16 cellular contexts compared by ENCODE assay signal in the genomic region with DNA sequence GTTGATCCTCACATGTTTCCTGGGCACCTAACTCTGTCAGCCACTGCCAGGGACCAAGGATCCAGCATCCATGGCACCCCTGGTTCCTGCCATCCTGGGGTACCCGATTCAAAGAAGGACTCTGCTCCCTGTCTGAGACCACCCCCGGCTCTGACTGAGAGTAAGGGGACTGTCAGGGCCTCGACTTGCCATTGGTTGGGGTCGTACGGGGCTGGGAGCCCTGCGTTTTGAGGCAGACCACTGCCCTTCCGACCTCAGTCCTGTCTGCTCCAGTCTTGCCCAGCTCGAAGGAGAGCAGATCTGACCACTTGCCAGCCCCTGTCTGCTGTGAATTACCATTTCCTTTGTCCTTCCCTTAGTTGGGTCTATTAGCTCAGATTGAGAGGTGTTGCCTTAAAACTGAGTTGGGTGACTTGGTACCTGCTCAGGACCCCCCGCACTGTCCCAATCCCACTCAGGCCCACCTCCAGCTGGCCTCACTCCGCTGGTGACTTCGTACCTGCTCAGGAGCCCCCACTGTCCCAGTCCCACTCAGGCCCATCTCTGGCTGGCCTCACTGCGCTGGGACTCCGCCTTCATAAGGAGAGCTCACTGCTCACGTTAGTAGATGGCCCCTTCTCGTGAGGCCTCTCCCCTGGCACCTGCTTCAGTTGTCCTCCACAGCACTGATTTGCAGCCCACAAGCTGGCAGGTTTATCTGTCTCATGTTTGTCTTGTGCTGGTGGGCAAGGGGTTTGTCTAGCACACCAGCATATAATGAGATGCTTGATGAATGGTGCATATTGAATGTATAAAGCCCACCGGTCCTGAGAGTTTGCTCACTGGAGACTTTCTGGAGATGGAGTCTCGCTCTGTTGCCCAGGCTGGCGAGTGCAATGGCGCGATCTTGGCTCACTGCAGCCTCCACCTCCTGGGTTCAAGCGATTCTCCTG. TPM values are rescaled to one million over a fixed set of nuclear protein-coding genes. Genes with fewer than 3 reads are reported as not detected.
DNase-seq lines count a peak whose midpoint lies in the region; ATAC-seq, FAIRE-seq and TF ChIP-seq lines count a peak whose summit lies in the region.
"Had no signal": no experiment of that assay in that cellular context is flagged by ENCODE, and none has a peak within 500 bp of the region (broad histone marks: within the 10 kb centered on the region; RNA-seq: fewer than 3 reads in every experiment).

No MANE protein-coding gene starts in this region.

- no peak for TF ChIP-seq RAD21 in A549 (conservative IDR thresholded peaks at IDR 0.05 in 1 of 2, IDR thresholded peaks at IDR 0.05 in 1 of 2)

- peaks cover 56% of the 10 kb centered on the region for H3K4me1 Mint-ChIP-seq in activated B cell treated with CpG ODN at 0.5 μM for 24 hours

- peak overlapping the region; percentile 2 for H3K4me3 Mint-ChIP-seq in activated B cell treated with CpG ODN at 0.5 μM for 24 hours

- peak; percentile 29; the same call in 1 of the 2 replicates for TF ChIP-seq POLR2A in A549 (IDR thresholded peaks at IDR 0.05; ENCODE audit: low read length)
- TF ChIP-seq POLR2A in GM12891 (IDR thresholded peaks at IDR 0.05; ENCODE audit: low read depth, low read length): peak; percentile 59

- H3K4me1 ChIP-seq in A549: peaks cover 64% of the 10 kb centered on the region

- H3K9me3 ChIP-seq in A549: no peaks in the 10 kb centered on the region
- H3K9me3 ChIP-seq in iPS-18c (ENCODE audit: control insufficient read depth, insufficient read depth, low read length): no peaks in the 10 kb centered on the region

- 90% methylated on average over 21 of the region's 21 CpGs for WGBS in A549 (ENCODE audit: missing lambda C conversion rate)

- H3K4me3 ChIP-seq in A549 (peak overlapping the region; percentile 89; the same call in 2 of the 3 replicates), iPS-18c (ENCODE audit: insufficient read depth, low read depth, low read length) (peak overlapping the region; percentile 4; the same call in 1 of the 2 replicates)

- peak overlapping the region; percentile 90 for H3K4me2 ChIP-seq in A549

- DNase-seq in A549 (ENCODE audit: low read depth in 1 of 2, low spot score in 1 of 2) (no peak), GM12891 (ENCODE audit: insufficient read length, low spot score) (no peak), activated B cell treated with CpG ODN at 0.5 μM for 24 hours (no peak), ureter (ENCODE audit: low spot score) (no peak), COR-L47 (lab: John Stamatoyannopoulos, UW) (no peak), D721Med (ENCODE audit: insufficient read length, low spot score) (no peak)
- DNase-seq: NCI-H1092, small intestine had no signal

- peaks cover 73% of the 10 kb centered on the region for H3K36me3 Mint-ChIP-seq in activated B cell treated with CpG ODN at 0.5 μM for 24 hours (ENCODE audit: low read depth)

- ATAC-seq in A549 (no peak), activated B cell treated with CpG ODN at 0.5 μM for 24 hours (ENCODE audit: low read depth) (no peak), HG03457 (IDR thresholded peaks at IDR 0.05; ENCODE audit: unreplicated experiment) (no peak)

- intact Hi-C loops in activated B cell treated with CpG ODN at 0.5 μM for 24 hours (cut with micrococcal nuclease): no loop called here

- peak overlapping the region; percentile 63 for H3K27ac Mint-ChIP-seq in activated B cell treated with CpG ODN at 0.5 μM for 24 hours

- no peak for TF ChIP-seq CTCF in A549 (IDR thresholded peaks at IDR 0.05)
- TF ChIP-seq CTCF in activated B cell treated with CpG ODN at 0.5 μM for 24 hours (IDR thresholded peaks at IDR 0.05): no peak
- no peak for TF ChIP-seq CTCF in D721Med (IDR thresholded peaks at IDR 0.05; ENCODE audit: insufficient read depth, missing control alignments)

- FAIRE-seq in A549 (lab: Jason Lieb, UNC) (no peak), GM12891 (lab: Jason Lieb, UNC) (no peak), D721Med (lab: Jason Lieb, UNC) (no peak)
- FAIRE-seq: GM19239, small intestine had no signal

- TF ChIP-seq EP300 in A549 (IDR thresholded peaks at IDR 0.05): no peak

- H3K9me3 Mint-ChIP-seq in activated B cell treated with CpG ODN at 0.5 μM for 24 hours: no peaks in the 10 kb centered on the region

- CTCF ChIA-PET in A549 (lab: Yijun Ruan, JAX) (interaction anchor here (0.8 to 7.0 kb wide), 10 partner anchors 13 to 248 kb away, joined by 3 to 38 read pairs (median 4); partner anchors contain the start of gene UBE2S), activated B cell treated with CpG ODN at 0.5 μM for 24 hours (lab: Charles Lee) (interaction anchor here (0.6 kb wide), 1 partner anchor 36 kb away, joined by 3 read pairs; no protein-coding TSS in a partner anchor)

- POLR2A ChIA-PET in A549 (lab: Yijun Ruan, JAX) (interaction anchor here (0.6 to 6.5 kb wide), 6 partner anchors 16 to 233 kb away, joined by 3 to 55 read pairs (median 4); partner anchors contain the start of genes HSPBP1, IL11 and UBE2S), activated B cell treated with CpG ODN at 0.5 μM for 24 hours (lab: Charles Lee) (interaction anchor here (0.6 to 11.3 kb wide), 3 partner anchors 13 to 146 kb away, joined by 3 to 215 read pairs (median 4); partner anchors contain the start of gene UBE2S)

- peak overlapping the region; percentile 15 to 99; a peak in 3 of 6 replicates for H3K27ac ChIP-seq in A549
- H3K27ac ChIP-seq: C4-2B, epithelial cell of prostate, HL-60 had no signal

- H3K27me3 Mint-ChIP-seq in activated B cell treated with CpG ODN at 0.5 μM for 24 hours: no peaks in the 10 kb centered on the region

TF ChIP-seq in A549, 52 proteins besides CTCF, POLR2A, EP300 and RAD21 (continues in another document):
- peak; percentile 18 to 65; a peak in 3 of 5 replicates for TF ChIP-seq JUN (IDR thresholded peaks at IDR 0.05)

TF ChIP-seq in GM12891, 5 proteins besides CTCF, POLR2A, EP300 and RAD21:
- TF ChIP-seq PAX5 (IDR thresholded peaks at IDR 0.05; ENCODE audit: insufficient read depth, low read length, severe bottlenecking): no peak
- TF ChIP-seq POU2F2 (IDR thresholded peaks at IDR 0.05; ENCODE audit: low read depth, low read length): 0 out of 2 replicates have a peak, but pooled peaks have one; percentile 4

RNA-seq across cellular contexts. Expression of gene RPL28, which starts 3.9 kb away (rescaled TPM):
- polyA plus RNA-seq in A549 (2011; rRNA removed) (329 and 351 TPM in 2 replicates), A549 (2017; fragmentation: RNase III; extraction: RNeasy Plus Mini Kit Qiagen cat#74134 plus additional on column Dnase treatment) (2,012 to 2,083 TPM (median 2,037 TPM) in 3 replicates)
- polyA plus RNA-seq in A549 (2012; cell fraction: cytosol; rRNA removed): 2,042 and 2,083 TPM in 2 replicates
- 1,887 and 2,526 TPM in 2 replicates for polyA plus RNA-seq in A549 (2012; cell fraction: nucleus; rRNA removed)
- polyA minus RNA-seq in A549 (2011; rRNA and poly(A)+ RNA removed): 816 and 1,830 TPM in 2 replicates
- polyA plus RNA-seq in GM12891 (2012; ENCODE audit: low read depth, missing spikeins): 4,426 TPM
- total RNA-seq in activated B cell treated with CpG ODN at 0.5 μM for 24 hours (3,790 and 4,042 TPM in 2 replicates), ureter (2,509 TPM)

RNA-seq across cellular contexts. Expression of gene TMEM238, which starts 5.6 kb away (rescaled TPM):
- polyA plus RNA-seq in A549 (2011; rRNA removed) (0.37 and 0.70 TPM in 2 replicates), A549 (2017; fragmentation: RNase III; extraction: RNeasy Plus Mini Kit Qiagen cat#74134 plus additional on column Dnase treatment) (2.5 to 3.6 TPM (median 2.7 TPM) in 3 replicates)
- 2.0 and 2.9 TPM in 2 replicates for polyA plus RNA-seq in A549 (2012; cell fraction: cytosol; rRNA removed)
- 1.8 and 4.0 TPM in 2 replicates for polyA plus RNA-seq in A549 (2012; cell fraction: nucleus; rRNA removed)
- polyA minus RNA-seq in A549 (2011; rRNA and poly(A)+ RNA removed): 0.37 and 0.44 TPM in 2 replicates
- 0.73 TPM for polyA plus RNA-seq in GM12891 (2012; ENCODE audit: low read depth, missing spikeins)
- total RNA-seq in activated B cell treated with CpG ODN at 0.5 μM for 24 hours (3.8 and 4.9 TPM in 2 replicates), ureter (20.8 TPM)
- total RNA-seq: SK-MEL-5, urinary bladder had no signal

RNA-seq across cellular contexts. Expression of gene TMEM190, which starts 13.0 kb away (rescaled TPM):
- polyA plus RNA-seq in A549 (2011; rRNA removed) (0.58 and 1.1 TPM in 2 replicates), A549 (2017; fragmentation: RNase III; extraction: RNeasy Plus Mini Kit Qiagen cat#74134 plus additional on column Dnase treatment) (1.2 to 1.9 TPM (median 1.7 TPM) in 3 replicates)
- polyA plus RNA-seq in A549 (2012; cell fraction: cytosol; rRNA removed): 1.6 and 1.9 TPM in 2 replicates
- polyA plus RNA-seq in A549 (2012; cell fraction: nucleus; rRNA removed): 11.6 and 14.4 TPM in 2 replicates
- 0.41 TPM in 1 of 2 replicates, not detected in the other for polyA minus RNA-seq in A549 (2011; rRNA and poly(A)+ RNA removed)
- polyA plus RNA-seq in GM12891 (2012; ENCODE audit: low read depth, missing spikeins): not detected
- total RNA-seq in activated B cell treated with CpG ODN at 0.5 μM for 24 hours (not detected in 2 replicates), ureter (not detected)
- total RNA-seq: SK-MEL-5, urinary bladder had no signal
- polyA plus RNA-seq: urinary bladder had no signal

RNA-seq across cellular contexts. Expression of gene UBE2S, which starts 17.9 kb away (rescaled TPM):
- polyA plus RNA-seq in A549 (2011; rRNA removed) (139 and 153 TPM in 2 replicates), A549 (2017; fragmentation: RNase III; extraction: RNeasy Plus Mini Kit Qiagen cat#74134 plus additional on column Dnase treatment) (267 to 300 TPM (median 295 TPM) in 3 replicates)
- 416 and 480 TPM in 2 replicates for polyA plus RNA-seq in A549 (2012; cell fraction: cytosol; rRNA removed)
- 268 and 301 TPM in 2 replicates for polyA plus RNA-seq in A549 (2012; cell fraction: nucleus; rRNA removed)
- polyA minus RNA-seq in A549 (2011; rRNA and poly(A)+ RNA removed): 169 and 175 TPM in 2 replicates
- 43.0 TPM for polyA plus RNA-seq in GM12891 (2012; ENCODE audit: low read depth, missing spikeins)
- total RNA-seq in activated B cell treated with CpG ODN at 0.5 μM for 24 hours (29.6 and 34.6 TPM in 2 replicates), ureter (31.9 TPM)

RNA-seq across cellular contexts. Expression of gene IL11, which starts 19.4 kb away (rescaled TPM):
- polyA plus RNA-seq in A549 (2011; rRNA removed) (42.1 and 52.4 TPM in 2 replicates), A549 (2017; fragmentation: RNase III; extraction: RNeasy Plus Mini Kit Qiagen cat#74134 plus additional on column Dnase treatment) (91.7 to 115 TPM (median 100.0 TPM) in 3 replicates)
- 27.4 and 54.2 TPM in 2 replicates for polyA plus RNA-seq in A549 (2012; cell fraction: cytosol; rRNA removed)
- 89.3 and 99.2 TPM in 2 replicates for polyA plus RNA-seq in A549 (2012; cell fraction: nucleus; rRNA removed)
- polyA minus RNA-seq in A549 (2011; rRNA and poly(A)+ RNA removed): 19.6 and 26.4 TPM in 2 replicates
- polyA plus RNA-seq in GM12891 (2012; ENCODE audit: low read depth, missing spikeins): 0.18 TPM
- total RNA-seq in activated B cell treated with CpG ODN at 0.5 μM for 24 hours (not detected in 2 replicates), ureter (not detected)
- total RNA-seq: SK-MEL-5 had no signal
